31 cellular contexts compared by ENCODE assay signal in the genomic region with DNA sequence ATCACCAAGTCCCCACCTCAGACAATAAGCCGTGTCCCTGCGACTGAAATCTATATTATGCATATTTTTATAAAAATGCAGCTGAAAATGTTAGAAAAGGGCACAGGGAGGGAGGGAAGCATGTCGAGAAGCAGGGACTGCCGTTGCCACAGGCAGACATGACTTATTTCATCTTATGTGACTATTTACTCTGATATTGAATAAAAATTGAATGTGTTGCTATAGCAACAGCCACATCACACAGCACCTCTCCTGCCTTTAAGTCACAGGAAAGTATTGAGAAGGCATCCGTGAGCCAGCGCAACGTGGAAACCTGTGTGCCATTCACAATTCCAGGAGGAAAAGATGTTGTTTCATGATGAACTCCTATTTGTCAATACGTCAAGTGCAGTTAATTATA.
"Had no signal": no experiment of that assay in that cellular context is flagged by ENCODE, and none has a peak within 500 bp of the region (broad histone marks: within the 10 kb centered on the region; RNA-seq: fewer than 3 reads in every experiment).

No MANE protein-coding gene starts in this region.

- H3K27ac Mint-ChIP-seq: activated CD4-positive, alpha-beta memory T cell treated with anti-CD3 and anti-CD28 coated beads, Interleukin-2, amount 10 ng/mL, durations not matched to agents 7 days and 5 days; activated CD4-positive, alpha-beta T cell treated with anti-CD3 and anti-CD28 coated beads for 36 hours; activated CD4-positive, alpha-beta T cell treated with anti-CD3 and anti-CD28 coated beads, Interleukin-2, amount 10 ng/mL, durations not matched to agents 24 days and 14 days; activated naive CD4-positive, alpha-beta T cell treated with anti-CD3 and anti-CD28 coated beads, Interleukin-2, amount 10 ng/mL, durations not matched to agents 7 days and 5 days; activated naive CD4-positive, alpha-beta T cell treated with anti-CD3 and anti-CD28 coated beads, Interleukin-2, amount 50 U/mL, for 72 hours; activated naive CD8-positive, alpha-beta T cell treated with anti-CD3 and anti-CD28 coated beads, Interleukin-2, amount 50 U/mL, for 24 hours; activated T-cell treated with anti-CD3 and anti-CD28 coated beads, Interleukin-2, amount 50 U/mL, for 24 hours; activated T-cell treated with anti-CD3 and anti-CD28 coated beads, Interleukin-2, amount 50 U/mL, for 72 hours had no signal

- H3K9me3 ChIP-seq: adrenal gland, ascending aorta, colonic mucosa had no signal

- H3K9me3 Mint-ChIP-seq: activated CD4-positive, alpha-beta T cell treated with anti-CD3 and anti-CD28 coated beads, Interleukin-2, amount 10 ng/mL, durations not matched to agents 24 days and 14 days had no signal

- H3K36me3 Mint-ChIP-seq: brain had no signal

- H3K27me3 ChIP-seq: adrenal gland, ascending aorta, breast epithelium, cardiac muscle cell, colonic mucosa, esophagus squamous epithelium had no signal

- H3K4me1 ChIP-seq: adrenal gland, ascending aorta, breast epithelium, colonic mucosa, esophagus squamous epithelium, gastroesophageal sphincter had no signal

- H3K27me3 Mint-ChIP-seq: activated CD4-positive, alpha-beta memory T cell treated with anti-CD3 and anti-CD28 coated beads, Interleukin-2, amount 10 ng/mL, durations not matched to agents 7 days and 5 days; activated CD4-positive, alpha-beta T cell treated with anti-CD3 and anti-CD28 coated beads for 36 hours; activated CD4-positive, alpha-beta T cell treated with anti-CD3 and anti-CD28 coated beads, Interleukin-2, amount 10 ng/mL, durations not matched to agents 24 days and 14 days; activated naive CD8-positive, alpha-beta T cell treated with anti-CD3 and anti-CD28 coated beads, Interleukin-2, amount 50 U/mL, for 24 hours had no signal

- ATAC-seq: activated CD4-positive, alpha-beta T cell treated with anti-CD3 and anti-CD28 coated beads for 36 hours; activated naive CD4-positive, alpha-beta T cell treated with anti-CD3 and anti-CD28 coated beads, Interleukin-2, amount 50 U/mL, for 72 hours; activated naive CD8-positive, alpha-beta T cell treated with anti-CD3 and anti-CD28 coated beads, Interleukin-2, amount 50 U/mL, for 24 hours; activated T-cell treated with anti-CD3 and anti-CD28 coated beads, Interleukin-2, amount 50 U/mL, for 72 hours; gastroesophageal sphincter had no signal

- H3K36me3 ChIP-seq: adrenal gland, ascending aorta, breast epithelium, cardiac muscle cell, colonic mucosa, esophagus squamous epithelium, gastroesophageal sphincter had no signal

- H3K27ac ChIP-seq: adrenal gland, ascending aorta, breast epithelium, cardiac muscle cell, colonic mucosa, epithelial cell of prostate, esophagus squamous epithelium, gastroesophageal sphincter had no signal

- H3K4me3 Mint-ChIP-seq: activated CD4-positive, alpha-beta memory T cell treated with anti-CD3 and anti-CD28 coated beads, Interleukin-2, amount 10 ng/mL, durations not matched to agents 7 days and 5 days; activated CD4-positive, alpha-beta T cell treated with anti-CD3 and anti-CD28 coated beads for 36 hours; activated CD4-positive, alpha-beta T cell treated with anti-CD3 and anti-CD28 coated beads, Interleukin-2, amount 10 ng/mL, durations not matched to agents 24 days and 14 days; activated naive CD4-positive, alpha-beta T cell treated with anti-CD3 and anti-CD28 coated beads, Interleukin-2, amount 10 ng/mL, durations not matched to agents 7 days and 5 days; activated naive CD8-positive, alpha-beta T cell treated with anti-CD3 and anti-CD28 coated beads, Interleukin-2, amount 50 U/mL, for 24 hours; activated T-cell treated with anti-CD3 and anti-CD28 coated beads, Interleukin-2, amount 50 U/mL, for 24 hours; activated T-cell treated with anti-CD3 and anti-CD28 coated beads, Interleukin-2, amount 50 U/mL, for 72 hours had no signal

- FAIRE-seq: endometrium, endothelial cell of umbilical vein had no signal

- H3K4me3 ChIP-seq: adrenal gland, ascending aorta, breast epithelium, cardiac muscle cell, colonic mucosa, esophagus squamous epithelium, gastroesophageal sphincter had no signal

- DNase-seq: activated CD4-positive, alpha-beta memory T cell treated with anti-CD3 and anti-CD28 coated beads, Interleukin-2, amount 10 ng/mL, durations not matched to agents 7 days and 5 days; activated CD4-positive, alpha-beta T cell treated with anti-CD3 and anti-CD28 coated beads for 36 hours; activated CD4-positive, alpha-beta T cell treated with anti-CD3 and anti-CD28 coated beads, Interleukin-2, amount 10 ng/mL, durations not matched to agents 24 days and 14 days; activated CD4-positive, CD25-positive, alpha-beta regulatory T cell; activated CD4-positive, CD25-positive, alpha-beta regulatory T cell treated with anti-CD3 and anti-CD28 coated beads, Interleukin-2, amount 50 U/mL, for 72 hours; activated CD8-positive, alpha-beta memory T cell treated with anti-CD3 and anti-CD28 coated beads, Interleukin-2, amount 50 U/mL, for 48 hours; activated gamma-delta T cell; activated naive CD4-positive, alpha-beta T cell; activated naive CD4-positive, alpha-beta T cell treated with anti-CD3 and anti-CD28 coated beads, Interleukin-2, amount 10 ng/mL, durations not matched to agents 7 days and 5 days; activated naive CD8-positive, alpha-beta T cell treated with anti-CD3 and anti-CD28 coated beads, Interleukin-2, amount 50 U/mL, for 24 hours; activated T-cell treated with anti-CD3 and anti-CD28 coated beads for 4 hours; activated T-cell treated with anti-CD3 and anti-CD28 coated beads, Interleukin-2, amount 50 U/mL, for 24 hours; activated T-cell treated with anti-CD3 and anti-CD28 coated beads, Interleukin-2, amount 50 U/mL, for 72 hours; adrenal gland; amygdala; central memory CD4-positive, alpha-beta T cell; cerebellar nuclear complex; colonic mucosa; effector CD8-positive, alpha-beta T cell; esophagus squamous epithelium; foreskin melanocyte; T-helper 2 cell had no signal
